ENCODE assay signal across 8 cellular contexts in genomic region chr7:33109758-33110238, GRCh38. TPM values are rescaled to one million over a fixed set of nuclear protein-coding genes. Genes with fewer than 3 reads are reported as not detected.
DNase-seq lines count a peak whose midpoint lies in the region; ATAC-seq and TF ChIP-seq lines count a peak whose summit lies in the region.

No MANE protein-coding gene starts in this region.

- peak overlapping the region; percentile 44 for H3K4me3 ChIP-seq in astrocyte of the spinal cord (ENCODE audit: low read depth, low read length)
- H3K4me3 ChIP-seq in right lobe of liver = peak overlapping the region; percentile 84 to 100 (median 95)
- peak overlapping the region; percentile 56 to 100 (median 96) for H3K4me3 ChIP-seq in transverse colon

- no peak for TF ChIP-seq POLR2A in right lobe of liver (IDR thresholded peaks at IDR 0.05)
- no peak for TF ChIP-seq POLR2A in transverse colon (IDR thresholded peaks at IDR 0.05)

- in situ Hi-C loops in astrocyte of the spinal cord (cut with HindIII; ENCODE audit: low sequenced_read_pairs) (no loop called here), transverse colon (cut with MboI; ENCODE audit: low pct_ligation_motif_present in 1 of 4, low pct_unique_long_range_greater_than_20kb in 1 of 4, low sequenced_read_pairs in 3 of 4) (loop anchor here in 1 of 4 donors (25.0 kb wide), 1 partner anchor 622 kb away; the partner anchor contains the start of genes AVL9 and LSM5)

- 25% methylated on average over 11 of the region's 11 CpGs for WGBS in right lobe of liver (ENCODE audit: insufficient coverage, low coverage, low lambda C conversion rate, missing lambda C conversion rate)
- 13 to 23% methylated on average over 8 to 11 of the region's 11 CpGs for WGBS in transverse colon (ENCODE audit: low coverage in 1 of 2), 2 donors

- H3K4me1 ChIP-seq in right lobe of liver = peaks cover 0 to 20% (median 8%) of the 10 kb centered on the region in 4 donors
- H3K4me1 ChIP-seq in transverse colon = peaks cover 17 to 47% (median 23%) of the 10 kb centered on the region in 4 donors

- no peaks in the 10 kb centered on the region for H3K36me3 ChIP-seq in right lobe of liver
- H3K36me3 ChIP-seq in transverse colon = no peaks in the 10 kb centered on the region

- TF ChIP-seq CTCF in astrocyte of the spinal cord (IDR thresholded peaks at IDR 0.05; ENCODE audit: low read depth, low read length) = no peak
- TF ChIP-seq CTCF in right lobe of liver (IDR thresholded peaks at IDR 0.05) = peak in 1 of 4 donors; percentile 1
- TF ChIP-seq CTCF in transverse colon (IDR thresholded peaks at IDR 0.05) = peak in 1 of 5 experiments; percentile 8

- no peaks in the 10 kb centered on the region for H3K9me3 ChIP-seq in right lobe of liver
- no peaks in the 10 kb centered on the region for H3K9me3 ChIP-seq in transverse colon

- peak; percentile 50 for DNase-seq in EL
- peak; percentile 57 for DNase-seq in NCI-H1105 treated with DMSO at 0.1 percent for 48 hours (lab: John Stamatoyannopoulos, UW)
- DNase-seq in astrocyte of the spinal cord (ENCODE audit: low read depth, low spot score) = no peak
- DNase-seq in right lobe of liver = no peak
- no peak for DNase-seq in transverse colon
- no peak for DNase-seq in AG08396 (ENCODE audit: low spot score)
- no peak for DNase-seq in iPS-NIHi11 (ENCODE audit: low spot score)

- H3K27me3 ChIP-seq in right lobe of liver (no peaks in the 10 kb centered on the region), transverse colon (no peaks in the 10 kb centered on the region)

- intact Hi-C loops in right lobe of liver (cut with DNase I) (no loop called here), transverse colon (cut with DNase I; ENCODE audit: low total_unique reads) (no loop called here)

- ATAC-seq in right lobe of liver (no peak), HG03095 (IDR thresholded peaks at IDR 0.05; ENCODE audit: unreplicated experiment) (no peak)

- H3K27ac ChIP-seq in right lobe of liver (no peak overlapping the region), transverse colon (peak overlapping the region; percentile 79 to 92 (median 91))

- no peak for TF ChIP-seq EP300 in transverse colon (IDR thresholded peaks at IDR 0.05; ENCODE audit: low read depth)

RNA-seq across cellular contexts. Expression of gene RP9, which starts 0.6 kb away (rescaled TPM):
- 1 to 10 TPM; 3.4 to 5.8 (median 4.8) TPM for total RNA-seq in right lobe of liver
- total RNA-seq in transverse colon = 10 to 100 TPM in 3 of 4 donors, 1 to 10 TPM in 1; 2.0 to 55.7 (median 14.6) TPM

RNA-seq across cellular contexts. Expression of gene BBS9, which starts 19.6 kb away (rescaled TPM):
- 1 to 10 TPM; 3.0 to 8.0 (median 6.6) TPM for total RNA-seq in right lobe of liver
- total RNA-seq in transverse colon = 10 to 100 TPM in 3 of 4 donors, 1 to 10 TPM in 1; 8.6 to 22.5 (median 15.8) TPM

RNA-seq across cellular contexts. Expression of gene NT5C3A, which starts 47.2 kb away (rescaled TPM):
- total RNA-seq in right lobe of liver (10 to 100 TPM in 3 of 6 experiments, 1 to 10 TPM in 3; 7.7 to 26.7 (median 11.0) TPM), transverse colon (100 to 1,000 TPM in 1 of 4 donors, 10 to 100 TPM in 2, 1 to 10 TPM in 1; 9.0 to 115 (median 55.7) TPM)

Comparison
In these comparisons a context has a peak if more than half of its experiments do, and no peak if none do; other contexts are left out.
1. DNase-seq: peak in EL (single experiment) and NCI-H1105 treated with DMSO at 0.1 percent for 48 hours (single experiment); none in astrocyte of the spinal cord (single experiment), right lobe of liver (0 of 3), transverse colon (single experiment), AG08396 (single experiment) and iPS-NIHi11 (single experiment).
2. H3K4me3 ChIP-seq: peak in every context shown above with its lines; median percentile 96 in transverse colon; 95 in right lobe of liver; 44 in astrocyte of the spinal cord.
3. H3K27ac ChIP-seq: peak in transverse colon (4 of 4); none in right lobe of liver (0 of 3).